Comparison of ENCODE assay signal across 7 cellular contexts in genomic region chr1:154147510-154147909, GRCh38. TPM values are rescaled to one million over a fixed set of nuclear protein-coding genes. Genes with fewer than 3 reads are reported as not detected.
"Had no signal": no experiment of that assay in that cellular context is flagged by ENCODE, and none has a peak within 500 bp of the region (broad histone marks: within the 10 kb centered on the region; RNA-seq: fewer than 3 reads in every experiment).

No MANE protein-coding gene starts in this region.

RNA-seq across cellular contexts. Expression of gene NUP210L, which starts 7.4 kb away (rescaled TPM):
- total RNA-seq: GM23338, H1, HFFc6 had no signal
- polyA plus RNA-seq: GM23248, H1 had no signal

RNA-seq across cellular contexts. Expression of gene CFAP141, which starts 58.6 kb away (rescaled TPM):
- total RNA-seq: GM23248, GM23338, H1, H4, H7, H9, HFFc6 had no signal
- polyA plus RNA-seq: GM23248, GM23338, H1 had no signal
